Comparison of ENCODE assay signal across 1 cellular context in the genomic region with DNA sequence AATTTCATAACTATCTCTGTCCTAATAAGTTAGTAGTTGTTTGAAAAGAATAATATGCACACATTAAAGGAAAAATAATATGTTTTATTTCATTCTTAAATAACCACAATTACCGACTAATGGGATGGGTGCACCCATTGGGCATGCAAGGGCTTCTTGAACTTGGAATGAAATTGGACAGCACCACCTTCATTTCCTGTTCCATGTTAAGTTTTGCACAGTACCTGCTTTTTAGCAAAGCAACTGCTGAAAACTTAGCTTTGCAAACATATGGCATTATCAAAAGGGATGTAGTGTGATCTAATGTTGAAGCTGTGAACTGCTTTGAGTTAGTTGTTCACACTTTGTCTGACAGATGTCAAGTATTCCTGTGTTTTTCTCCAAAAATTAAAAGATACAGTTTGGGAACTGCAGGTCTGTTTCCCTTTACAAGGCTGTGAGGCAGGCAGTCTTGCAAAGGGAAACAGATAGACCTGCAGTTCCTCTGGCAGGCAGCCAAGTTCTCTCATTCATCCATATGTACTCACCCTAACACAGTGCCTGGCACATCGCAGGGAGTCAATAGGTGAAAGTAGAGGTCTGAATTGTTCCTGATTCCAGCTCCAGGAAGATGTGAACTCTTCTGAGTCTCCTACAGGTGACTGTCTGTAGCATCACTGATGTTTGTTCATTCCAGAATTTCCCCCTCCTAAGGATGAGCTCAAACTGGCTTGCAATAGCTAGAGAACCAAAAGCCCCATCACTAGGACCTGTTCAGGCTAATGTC.
TF ChIP-seq lines count a peak whose summit lies in the region.

No MANE protein-coding gene starts in this region.

TF ChIP-seq in A549, 52 proteins besides CTCF, POLR2A, EP300 and RAD21 (continued from another document):
- no peak for TF ChIP-seq JUNB (IDR thresholded peaks at IDR 0.05)
